Comparison of ENCODE assay signal across 1 cellular context in genomic region chr17:17021194-17021863, GRCh38.
TF ChIP-seq lines count a peak whose summit lies in the region.

No MANE protein-coding gene starts in this region.

TF ChIP-seq in IMR-90, 13 proteins besides CTCF, POLR2A, EP300 and RAD21 (continued from another document):
- TF ChIP-seq MXI1 (IDR thresholded peaks at IDR 0.05; ENCODE audit: borderline replicate concordance, low read depth, low read length) (no peak), FOS (IDR thresholded peaks at IDR 0.05; ENCODE audit: low read depth, low read length) (no peak), ELK1 (IDR thresholded peaks at IDR 0.05; ENCODE audit: borderline replicate concordance, low read depth, low read length) (no peak), NFE2L2 (IDR thresholded peaks at IDR 0.05; ENCODE audit: low read depth, low read length) (no peak), MAFK (IDR thresholded peaks at IDR 0.05; ENCODE audit: low read depth, low read length) (no peak), CEBPB (IDR thresholded peaks at IDR 0.05; ENCODE audit: low read depth, low read length) (no peak), SMC3 (IDR thresholded peaks at IDR 0.05; ENCODE audit: low read depth, low read length) (no peak), RFX5 (IDR thresholded peaks at IDR 0.05; ENCODE audit: low read depth, low read length) (no peak), MAZ (IDR thresholded peaks at IDR 0.05; ENCODE audit: borderline replicate concordance, low read depth, low read length) (no peak)
TF ChIP-seq in IMR-90: peak in this region for 0.
